ENCODE assay signal across 1 cellular context in genomic region chr2:85156141-85156540, GRCh38.
TF ChIP-seq lines count a peak whose summit lies in the region.

No MANE protein-coding gene starts in this region.

TF ChIP-seq in endothelial cell of umbilical vein, 7 proteins besides CTCF, POLR2A, EP300 and RAD21:
- TF ChIP-seq MAX (IDR thresholded peaks at IDR 0.05; ENCODE audit: insufficient read depth, insufficient read length) (no peak), EZH2 (IDR thresholded peaks at IDR 0.05; ENCODE audit: borderline replicate concordance, low read depth, low read length, severe bottlenecking) (no peak), GATA2 (IDR thresholded peaks at IDR 0.05; ENCODE audit: insufficient read depth, insufficient read length, low read depth, low read length) (no peak), MYC (IDR thresholded peaks at IDR 0.05; ENCODE audit: low read depth, low read length) (no peak), POLR2AphosphoS5 (IDR thresholded peaks at IDR 0.05; ENCODE audit: insufficient read depth, low read depth, low read length) (no peak), FOS (IDR thresholded peaks at IDR 0.05; ENCODE audit: borderline replicate concordance, insufficient read depth, low read length) (no peak), JUN (IDR thresholded peaks at IDR 0.05; ENCODE audit: borderline replicate concordance, insufficient read depth, insufficient read length, low read depth) (no peak)
